ENCODE assay signal across 1 cellular context in the genomic region with DNA sequence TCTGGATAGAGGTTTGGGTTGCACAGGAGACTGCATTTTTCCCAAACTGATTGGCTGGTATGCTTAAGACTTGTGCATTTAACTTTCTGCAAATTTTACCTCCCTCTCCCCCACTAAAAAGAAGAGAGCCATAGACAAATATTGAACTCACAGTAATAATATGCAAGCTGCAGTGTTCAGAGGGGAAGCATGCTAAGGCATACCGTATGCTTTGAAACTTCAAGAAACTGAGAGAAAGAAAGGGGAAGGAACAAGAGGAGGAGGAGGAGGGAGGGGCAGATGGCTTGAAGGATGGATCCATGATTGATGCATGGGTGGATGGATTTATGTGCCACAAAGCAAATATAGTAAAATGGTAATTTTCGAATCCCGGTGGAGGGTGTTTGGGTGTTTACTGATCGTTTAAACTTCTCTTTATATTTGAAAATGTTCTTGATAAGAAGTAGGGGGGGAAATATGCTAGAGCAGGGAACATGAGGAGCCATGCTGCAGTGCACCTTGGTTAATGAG.
A peak's percentile ranks its signal among the peaks of the same experiment; 100 is the strongest.
TF ChIP-seq lines count a peak whose summit lies in the region.

No MANE protein-coding gene starts in this region.

TF ChIP-seq in K562, 482 proteins besides CTCF, POLR2A, EP300 and RAD21 (continued from another document):
- TF ChIP-seq, protein P1, sequence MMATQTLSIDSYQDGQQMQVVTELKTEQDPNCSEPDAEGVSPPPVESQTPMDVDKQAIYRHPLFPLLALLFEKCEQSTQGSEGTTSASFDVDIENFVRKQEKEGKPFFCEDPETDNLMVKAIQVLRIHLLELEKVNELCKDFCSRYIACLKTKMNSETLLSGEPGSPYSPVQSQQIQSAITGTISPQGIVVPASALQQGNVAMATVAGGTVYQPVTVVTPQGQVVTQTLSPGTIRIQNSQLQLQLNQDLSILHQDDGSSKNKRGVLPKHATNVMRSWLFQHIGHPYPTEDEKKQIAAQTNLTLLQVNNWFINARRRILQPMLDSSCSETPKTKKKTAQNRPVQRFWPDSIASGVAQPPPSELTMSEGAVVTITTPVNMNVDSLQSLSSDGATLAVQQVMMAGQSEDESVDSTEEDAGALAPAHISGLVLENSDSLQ (IDR thresholded peaks at IDR 0.05), result peak; percentile 40; the same call in 1 of the 2 replicates
- TF ChIP-seq, protein P2, sequence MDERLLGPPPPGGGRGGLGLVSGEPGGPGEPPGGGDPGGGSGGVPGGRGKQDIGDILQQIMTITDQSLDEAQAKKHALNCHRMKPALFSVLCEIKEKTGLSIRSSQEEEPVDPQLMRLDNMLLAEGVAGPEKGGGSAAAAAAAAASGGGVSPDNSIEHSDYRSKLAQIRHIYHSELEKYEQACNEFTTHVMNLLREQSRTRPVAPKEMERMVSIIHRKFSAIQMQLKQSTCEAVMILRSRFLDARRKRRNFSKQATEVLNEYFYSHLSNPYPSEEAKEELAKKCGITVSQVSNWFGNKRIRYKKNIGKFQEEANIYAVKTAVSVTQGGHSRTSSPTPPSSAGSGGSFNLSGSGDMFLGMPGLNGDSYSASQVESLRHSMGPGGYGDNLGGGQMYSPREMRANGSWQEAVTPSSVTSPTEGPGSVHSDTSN (CRISPR knock-in tag; IDR thresholded peaks at IDR 0.05; ENCODE audit: low read depth), result no peak
- TF ChIP-seq, protein P2 (tag; conservative IDR thresholded peaks at IDR 0.05; ENCODE audit: low read depth), result peak; percentile 80
- TF ChIP-seq ZNF3 (CRISPR knock-in tag; IDR thresholded peaks at IDR 0.05), result no peak
- TF ChIP-seq POLR3G (IDR thresholded peaks at IDR 0.05; ENCODE audit: extremely low read depth, insufficient read length, insufficient replicate concordance), result no peak
